ENCODE assay signal across 14 cellular contexts in genomic region chr5:174520420-174521396, GRCh38.
A peak's percentile ranks its signal among the peaks of the same experiment; 100 is the strongest.
DNase-seq lines count a peak whose midpoint lies in the region; ATAC-seq and TF ChIP-seq lines count a peak whose summit lies in the region.
"Had no signal": no experiment of that assay in that cellular context is flagged by ENCODE, and none has a peak within 500 bp of the region (broad histone marks: within the 10 kb centered on the region; RNA-seq: fewer than 3 reads in every experiment).

No MANE protein-coding gene starts in this region.

- POLR2A ChIA-PET in HEK293T (lab: Yijun Ruan, JAX), result interaction anchor here (0.5 to 0.8 kb wide), 2 partner anchors 9 to 297 kb away, joined by 3 read pairs; no protein-coding TSS in a partner anchor

- no peak overlapping the region for H3K27ac ChIP-seq in RWPE2 (ENCODE audit: poor library complexity, severe bottlenecking)
- H3K27ac ChIP-seq in iPS-18a (ENCODE audit: low read length), result no peak overlapping the region
- H3K27ac ChIP-seq: adrenal gland, SJCRH30 had no signal

- no peaks in the 10 kb centered on the region for H3K4me1 ChIP-seq in RWPE2 (ENCODE audit: insufficient read depth, poor library complexity, severe bottlenecking)
- H3K4me1 ChIP-seq in iPS-18a (ENCODE audit: control insufficient read depth, low read depth, low read length), result peaks cover 19% of the 10 kb centered on the region
- H3K4me1 ChIP-seq: SJCRH30 had no signal

- CTCF ChIA-PET in HEK293T (lab: Yijun Ruan, JAX), result interaction anchor here (0.6 to 1.1 kb wide), 4 partner anchors 25 to 257 kb away, joined by 3 to 4 read pairs (median 3); no protein-coding TSS in a partner anchor

- H3K4me3 ChIP-seq in RWPE2 (ENCODE audit: severe bottlenecking), result no peak overlapping the region
- peak overlapping the region; percentile 28 for H3K4me3 ChIP-seq in iPS-18a (ENCODE audit: low read length)
- H3K4me3 ChIP-seq: adrenal gland, lung, SJCRH30 had no signal

- DNase-seq in HEK293T (ENCODE audit: extremely low spot score), result peak; percentile 56
- no peak for DNase-seq in RWPE2 (ENCODE audit: low spot score)
- peak; percentile 42 for DNase-seq in retina
- DNase-seq in NOMO-1 treated with dmso at 0.1 percent for 144 hours (lab: John Stamatoyannopoulos, UW; ENCODE audit: unreplicated experiment), result no peak
- DNase-seq in erythroblast (lab: John Stamatoyannopoulos, UW), result no peak
- DNase-seq in activated CD4-positive, CD25-positive, alpha-beta regulatory T cell (lab: John Stamatoyannopoulos, UW), result no peak
- DNase-seq: CD4-positive, alpha-beta T cell; effector memory CD8-positive, alpha-beta T cell; NCI-H510A; SJCRH30 had no signal

- H3K27me3 ChIP-seq in RWPE2 (ENCODE audit: insufficient read depth, poor library complexity, severe bottlenecking) (no peaks in the 10 kb centered on the region), iPS-18a (ENCODE audit: control insufficient read depth, insufficient read depth, low read length) (peaks cover 51% of the 10 kb centered on the region)
- H3K27me3 ChIP-seq: adrenal gland, SJCRH30 had no signal

- no peak for TF ChIP-seq POLR2A in erythroblast (IDR thresholded peaks at IDR 0.05; ENCODE audit: low read length)

- no peak for TF ChIP-seq CTCF in RWPE2 (IDR thresholded peaks at IDR 0.05; ENCODE audit: poor library complexity, severe bottlenecking)

- peak; percentile 64; the same call in 2 of the 3 replicates for ATAC-seq in RWPE2 (ENCODE audit: low read depth)
- no peak for ATAC-seq in HG03039 (IDR thresholded peaks at IDR 0.05; ENCODE audit: unreplicated experiment)
- ATAC-seq: effector memory CD8-positive, alpha-beta T cell had no signal

- H3K36me3 ChIP-seq in RWPE2 (ENCODE audit: low read depth) (no peaks in the 10 kb centered on the region), iPS-18a (ENCODE audit: control insufficient read depth, low read depth, low read length) (no peaks in the 10 kb centered on the region)
- H3K36me3 ChIP-seq: adrenal gland, SJCRH30 had no signal

- H3K9me3 ChIP-seq in RWPE2 (ENCODE audit: severe bottlenecking) (peaks cover 3% of the 10 kb centered on the region), iPS-18a (ENCODE audit: control insufficient read depth, low read depth, low read length) (no peaks in the 10 kb centered on the region)
- H3K9me3 ChIP-seq: adrenal gland, SJCRH30 had no signal

- no peak overlapping the region for H3K9ac ChIP-seq in iPS-18a (ENCODE audit: low read length)

TF ChIP-seq in HEK293T, 16 proteins besides CTCF, POLR2A, EP300 and RAD21:
- TF ChIP-seq L3MBTL2 (conservative IDR thresholded peaks at IDR 0.05) (0 out of 2 replicates have a peak, but pooled peaks have one; percentile 14), LEF1 (IDR thresholded peaks at IDR 0.05; ENCODE audit: borderline replicate concordance) (no peak), CTBP1 (IDR thresholded peaks at IDR 0.05; ENCODE audit: borderline replicate concordance) (peak; percentile 66; the same call in 1 of the 2 replicates), FOXM1 (IDR thresholded peaks at IDR 0.05; ENCODE audit: borderline replicate concordance) (no peak)
- TF ChIP-seq, protein P1, sequence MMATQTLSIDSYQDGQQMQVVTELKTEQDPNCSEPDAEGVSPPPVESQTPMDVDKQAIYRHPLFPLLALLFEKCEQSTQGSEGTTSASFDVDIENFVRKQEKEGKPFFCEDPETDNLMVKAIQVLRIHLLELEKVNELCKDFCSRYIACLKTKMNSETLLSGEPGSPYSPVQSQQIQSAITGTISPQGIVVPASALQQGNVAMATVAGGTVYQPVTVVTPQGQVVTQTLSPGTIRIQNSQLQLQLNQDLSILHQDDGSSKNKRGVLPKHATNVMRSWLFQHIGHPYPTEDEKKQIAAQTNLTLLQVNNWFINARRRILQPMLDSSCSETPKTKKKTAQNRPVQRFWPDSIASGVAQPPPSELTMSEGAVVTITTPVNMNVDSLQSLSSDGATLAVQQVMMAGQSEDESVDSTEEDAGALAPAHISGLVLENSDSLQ (IDR thresholded peaks at IDR 0.05), result peak; percentile 8; the same call in 1 of the 2 replicates

Comparison
In these comparisons a context has a peak if more than half of its experiments do, and no peak if none do; other contexts are left out.
1. DNase-seq: peak in HEK293T (single experiment) and retina (single experiment); none in RWPE2 (single experiment), NOMO-1 treated with dmso at 0.1 percent for 144 hours (single experiment), erythroblast (0 of 2) and activated CD4-positive, CD25-positive, alpha-beta regulatory T cell (0 of 4).